12 cellular contexts compared by ENCODE assay signal in the genomic region with DNA sequence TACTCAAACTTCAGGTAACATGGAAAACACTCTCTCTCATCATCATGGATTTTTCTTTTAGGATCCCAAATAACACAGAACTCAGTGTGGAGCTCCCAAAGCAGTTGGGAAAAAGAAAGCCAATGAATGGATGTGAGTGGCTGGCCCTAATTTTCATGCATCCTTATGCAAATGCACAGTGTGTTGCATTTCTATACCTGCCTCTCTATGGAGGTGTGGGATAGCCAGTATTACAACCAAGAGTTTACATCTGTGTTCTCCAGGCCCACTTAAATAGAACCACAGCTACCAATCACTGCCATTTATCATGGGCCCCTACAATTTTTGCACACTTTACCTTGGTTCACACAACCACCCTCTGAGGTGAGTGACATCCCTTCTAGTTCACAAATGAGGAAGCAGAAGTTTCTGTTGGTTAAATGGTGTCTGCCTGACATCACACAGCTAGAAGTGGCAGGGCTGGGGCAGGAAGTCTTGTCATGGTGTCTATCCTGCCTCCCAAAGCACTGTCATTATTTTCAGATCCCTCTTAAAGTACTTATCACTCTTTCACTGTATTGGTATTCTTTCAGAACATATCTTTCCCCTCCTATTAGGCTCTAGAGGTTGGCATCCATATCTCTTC. TPM values are rescaled to one million over a fixed set of nuclear protein-coding genes. Genes with fewer than 3 reads are reported as not detected.
DNase-seq lines count a peak whose midpoint lies in the region; ATAC-seq and TF ChIP-seq lines count a peak whose summit lies in the region.
"Had no signal": no experiment of that assay in that cellular context is flagged by ENCODE, and none has a peak within 500 bp of the region (broad histone marks: within the 10 kb centered on the region; RNA-seq: fewer than 3 reads in every experiment).

No MANE protein-coding gene starts in this region.

- DNase-seq in activated B cell treated with CpG ODN at 0.5 μM for 24 hours (no peak), posterior cingulate gyrus (no peak), inferior parietal cortex (ENCODE audit: extremely low spot score) (no peak), Right ventricle myocardium superior (no peak)
- DNase-seq in activated naive CD4-positive, alpha-beta T cell treated with Interleukin-2 at 50 U/mL for 16 hours, result no peak
- DNase-seq: CD4-positive, CD25-positive, alpha-beta regulatory T cell; dermis blood vessel endothelial cell; stimulated activated CD4-positive, alpha-beta T cell treated with anti-CD3 and anti-CD28 coated beads, Interleukin-2, amount 100 ng/mL, for 48 hours had no signal

- H3K4me1 Mint-ChIP-seq in activated B cell treated with CpG ODN at 0.5 μM for 24 hours, result peaks cover 13% of the 10 kb centered on the region
- H3K4me1 Mint-ChIP-seq: CD4-positive, CD25-positive, alpha-beta regulatory T cell; neural crest cell had no signal

- no peak overlapping the region for H3K4me3 Mint-ChIP-seq in activated B cell treated with CpG ODN at 0.5 μM for 24 hours
- H3K4me3 Mint-ChIP-seq: CD4-positive, CD25-positive, alpha-beta regulatory T cell; neural crest cell had no signal

- H3K36me3 Mint-ChIP-seq in activated B cell treated with CpG ODN at 0.5 μM for 24 hours (ENCODE audit: low read depth), result no peaks in the 10 kb centered on the region
- H3K36me3 Mint-ChIP-seq: CD4-positive, CD25-positive, alpha-beta regulatory T cell had no signal

- TF ChIP-seq CTCF in activated B cell treated with CpG ODN at 0.5 μM for 24 hours (IDR thresholded peaks at IDR 0.05), result no peak

- POLR2A ChIA-PET in activated B cell treated with CpG ODN at 0.5 μM for 24 hours (lab: Charles Lee), result no interaction called here

- H3K9me3 Mint-ChIP-seq in activated B cell treated with CpG ODN at 0.5 μM for 24 hours, result peaks cover 2% of the 10 kb centered on the region
- H3K9me3 Mint-ChIP-seq: neural crest cell had no signal

- intact Hi-C loops in activated B cell treated with CpG ODN at 0.5 μM for 24 hours (cut with micrococcal nuclease) (no loop called here), posterior cingulate gyrus (cut with DNase I) (no loop called here), Right ventricle myocardium superior (cut with DNase I) (no loop called here)

- peak; percentile 97 for ATAC-seq in GM18508 (IDR thresholded peaks at IDR 0.05; ENCODE audit: insufficient read depth, unreplicated experiment)
- peak; percentile 97 for ATAC-seq in GM21515 (IDR thresholded peaks at IDR 0.05; ENCODE audit: unreplicated experiment)
- ATAC-seq in HG03097 (IDR thresholded peaks at IDR 0.05; ENCODE audit: low FRiP score, unreplicated experiment), result peak; percentile 99
- ATAC-seq in activated B cell treated with CpG ODN at 0.5 μM for 24 hours (ENCODE audit: low read depth), result peak; percentile 81
- ATAC-seq in Right ventricle myocardium superior (ENCODE audit: poor library complexity), result no peak

- peaks cover 2% of the 10 kb centered on the region for H3K27me3 Mint-ChIP-seq in activated B cell treated with CpG ODN at 0.5 μM for 24 hours
- H3K27me3 Mint-ChIP-seq: CD4-positive, CD25-positive, alpha-beta regulatory T cell had no signal

- H3K27ac Mint-ChIP-seq in activated B cell treated with CpG ODN at 0.5 μM for 24 hours, result no peak overlapping the region

- CTCF ChIA-PET in activated B cell treated with CpG ODN at 0.5 μM for 24 hours (lab: Charles Lee), result no interaction called here

RNA-seq across cellular contexts. Expression of a gene that starts 17.3 kb away (rescaled TPM):
- total RNA-seq in activated B cell treated with CpG ODN at 0.5 μM for 24 hours (not detected in 2 replicates), Right ventricle myocardium superior (10.0 TPM)

Comparison
In these comparisons a context has a peak if more than half of its experiments do, and no peak if none do; other contexts are left out.
1. RNA of a gene that starts 17.3 kb away (total RNA-seq): 10.0 TPM in Right ventricle myocardium superior (single experiment); not detected in activated B cell treated with CpG ODN at 0.5 μM for 24 hours; every median in the first group is over 10 times any median in the second.